Comparison of ENCODE assay signal across 14 cellular contexts in genomic region chr5:138903113-138903789, GRCh38. TPM values are rescaled to one million over a fixed set of nuclear protein-coding genes. Genes with fewer than 3 reads are reported as not detected.
DNase-seq lines count a peak whose midpoint lies in the region; ATAC-seq and TF ChIP-seq lines count a peak whose summit lies in the region.
"Had no signal": no experiment of that assay in that cellular context is flagged by ENCODE, and none has a peak within 500 bp of the region (broad histone marks: within the 10 kb centered on the region; RNA-seq: fewer than 3 reads in every experiment).

No MANE protein-coding gene starts in this region.

- TF ChIP-seq CTCF in GM23338 (conservative IDR thresholded peaks at IDR 0.05; ENCODE audit: low read depth in 2 of 2) (no peak), fibroblast of the aortic adventitia (IDR thresholded peaks at IDR 0.05; ENCODE audit: insufficient read depth, low read length) (no peak)

- H3K27ac ChIP-seq in GM23338 (ENCODE audit: low read depth): no peak overlapping the region
- H3K27ac ChIP-seq: HL-60, lower lobe of right lung, ovary had no signal

- peaks cover 4% of the 10 kb centered on the region; the same call in 2 of the 3 replicates for H3K4me1 Mint-ChIP-seq in GM23338

- DNase-seq in GM23338 (ENCODE audit: low spot score) (no peak), amniotic epithelial cell (ENCODE audit: low read depth) (peak; percentile 38), fibroblast of the aortic adventitia (ENCODE audit: low read depth) (peak; percentile 41), pulmonary artery endothelial cell (ENCODE audit: low read depth, low spot score) (peak; percentile 66), OCI-M2 (lab: John Stamatoyannopoulos, UW; ENCODE audit: unreplicated experiment) (no peak)
- DNase-seq in activated CD4-positive, alpha-beta T cell treated with anti-CD3 and anti-CD28 coated beads, Interleukin-2, amount 50 U/mL, for 1 hour: no peak
- DNase-seq: CD4-positive, CD25-positive, alpha-beta regulatory T cell; head of caudate nucleus; lower lobe of right lung; ovary; stimulated activated naive CD8-positive, alpha-beta T cell treated with anti-CD3 and anti-CD28 coated beads, Interleukin-15, Interleukin-2, amounts not matched to agents 100 U/mL and 50 U/mL, for 24 hours had no signal

- H3K27me3 ChIP-seq in GM23338 (ENCODE audit: insufficient read depth): no peaks in the 10 kb centered on the region
- H3K27me3 ChIP-seq: ovary had no signal

- H3K4me2 ChIP-seq in GM23338: no peak overlapping the region

- no peaks in the 10 kb centered on the region for H3K9me2 ChIP-seq in GM23338 (ENCODE audit: insufficient read depth)

- no peak overlapping the region for H2AFZ ChIP-seq in GM23338

- H3K79me2 ChIP-seq in GM23338 (replicated peaks; ENCODE audit: insufficient read depth): no peaks in the 10 kb centered on the region; the same call in 1 of the 2 replicates

- H3K9me3 Mint-ChIP-seq in GM23338: no peaks in the 10 kb centered on the region
- H3K9me3 Mint-ChIP-seq: CD4-positive, CD25-positive, alpha-beta regulatory T cell had no signal

- no peak overlapping the region for H3K4me3 Mint-ChIP-seq in GM23338
- H3K4me3 Mint-ChIP-seq: CD4-positive, CD25-positive, alpha-beta regulatory T cell had no signal

- ATAC-seq in GM23338 (no peak), GM18517 (IDR thresholded peaks at IDR 0.05; ENCODE audit: unreplicated experiment) (no peak), GM21723 (IDR thresholded peaks at IDR 0.05; ENCODE audit: unreplicated experiment) (no peak)
- ATAC-seq: lower lobe of right lung; stimulated activated naive CD8-positive, alpha-beta T cell treated with anti-CD3 and anti-CD28 coated beads, Interleukin-15, Interleukin-2, amounts not matched to agents 100 U/mL and 50 U/mL, for 24 hours had no signal

- H3K4me3 ChIP-seq in GM23338 (no peak overlapping the region), fibroblast of the aortic adventitia (ENCODE audit: low read depth, low read length) (no peak overlapping the region)
- H3K4me3 ChIP-seq: lower lobe of right lung, ovary had no signal

- H3K4me1 ChIP-seq in GM23338 (ENCODE audit: insufficient read depth): peaks cover 6% of the 10 kb centered on the region; the same call in 1 of the 2 replicates

- peaks cover 4% of the 10 kb centered on the region; the same call in 1 of the 2 replicates for H4K20me1 ChIP-seq in GM23338 (replicated peaks; ENCODE audit: insufficient read depth)

- no peaks in the 10 kb centered on the region for H3F3A ChIP-seq in GM23338 (replicated peaks; ENCODE audit: low read depth)

- peak overlapping the region; percentile 40; the same call in 1 of the 2 replicates for H3K27ac Mint-ChIP-seq in GM23338
- H3K27ac Mint-ChIP-seq: CD4-positive, CD25-positive, alpha-beta regulatory T cell had no signal

- peaks cover 7% of the 10 kb centered on the region for H3K27me3 Mint-ChIP-seq in GM23338 (ENCODE audit: insufficient read depth, low read depth, poor library complexity)
- H3K27me3 Mint-ChIP-seq: CD4-positive, CD25-positive, alpha-beta regulatory T cell had no signal

- H3K36me3 Mint-ChIP-seq in GM23338 (ENCODE audit: low read depth): peaks cover 49% of the 10 kb centered on the region

- H3K36me3 ChIP-seq in GM23338 (ENCODE audit: insufficient read depth): peaks cover 15% of the 10 kb centered on the region
- H3K36me3 ChIP-seq: ovary had no signal

TF ChIP-seq in GM23338, 12 proteins besides CTCF, POLR2A, EP300 and RAD21 (continues in another document):
- no peak for TF ChIP-seq ETS1 (IDR thresholded peaks at IDR 0.05)
- TF ChIP-seq ZNF331 (CRISPR knock-in tag; IDR thresholded peaks at IDR 0.05; ENCODE audit: low read depth): no peak
- no peak for TF ChIP-seq CREB1 (CRISPR knock-in tag; IDR thresholded peaks at IDR 0.05; ENCODE audit: low read depth)
- TF ChIP-seq ZNF114 (CRISPR knock-in tag; IDR thresholded peaks at IDR 0.05): no peak
- TF ChIP-seq POLR2AphosphoS5 (IDR thresholded peaks at IDR 0.05; ENCODE audit: low read depth): no peak
- no peak for TF ChIP-seq STAT1 (IDR thresholded peaks at IDR 0.05; ENCODE audit: unreplicated experiment)
- no peak for TF ChIP-seq NANOG (IDR thresholded peaks at IDR 0.05; ENCODE audit: borderline replicate concordance)
- no peak for TF ChIP-seq JUNB (IDR thresholded peaks at IDR 0.05; ENCODE audit: unreplicated experiment)
- TF ChIP-seq ZNF462 (CRISPR knock-in tag; IDR thresholded peaks at IDR 0.05): no peak
- no peak for TF ChIP-seq EZH2phosphoT487 (IDR thresholded peaks at IDR 0.05; ENCODE audit: unreplicated experiment)
- no peak for TF ChIP-seq EZH2 (IDR thresholded peaks at IDR 0.05; ENCODE audit: low read depth, unreplicated experiment)

RNA-seq across cellular contexts. Expression of gene LRRTM2, which starts 28.1 kb away (rescaled TPM):
- total RNA-seq in GM23338 (2014; rRNA removed; shearing (Covaris generic)): not detected in 2 replicates
- 0.89 and 1.5 TPM in 2 replicates for polyA plus RNA-seq in GM23338 (2016; fragmentation: Nextera tagmentation; extraction: Ambion mirVana)
- total RNA-seq in fibroblast of the aortic adventitia (ENCODE audit: low replicate concordance) (0.33 and 3.6 TPM in 2 replicates), pulmonary artery endothelial cell (0.07 and 0.14 TPM in 2 replicates)
- total RNA-seq: CD4-positive, CD25-positive, alpha-beta regulatory T cell had no signal

Comparison
In these comparisons a context has a peak if more than half of its experiments do, and no peak if none do; other contexts are left out.
1. DNase-seq: peak in amniotic epithelial cell (single experiment), fibroblast of the aortic adventitia (single experiment) and pulmonary artery endothelial cell (single experiment); none in GM23338 (single experiment), OCI-M2 (single experiment) and activated CD4-positive, alpha-beta T cell treated with anti-CD3 and anti-CD28 coated beads, Interleukin-2, amount 50 U/mL, for 1 hour (single experiment).